1 cellular context compared by ENCODE assay signal in the genomic region with DNA sequence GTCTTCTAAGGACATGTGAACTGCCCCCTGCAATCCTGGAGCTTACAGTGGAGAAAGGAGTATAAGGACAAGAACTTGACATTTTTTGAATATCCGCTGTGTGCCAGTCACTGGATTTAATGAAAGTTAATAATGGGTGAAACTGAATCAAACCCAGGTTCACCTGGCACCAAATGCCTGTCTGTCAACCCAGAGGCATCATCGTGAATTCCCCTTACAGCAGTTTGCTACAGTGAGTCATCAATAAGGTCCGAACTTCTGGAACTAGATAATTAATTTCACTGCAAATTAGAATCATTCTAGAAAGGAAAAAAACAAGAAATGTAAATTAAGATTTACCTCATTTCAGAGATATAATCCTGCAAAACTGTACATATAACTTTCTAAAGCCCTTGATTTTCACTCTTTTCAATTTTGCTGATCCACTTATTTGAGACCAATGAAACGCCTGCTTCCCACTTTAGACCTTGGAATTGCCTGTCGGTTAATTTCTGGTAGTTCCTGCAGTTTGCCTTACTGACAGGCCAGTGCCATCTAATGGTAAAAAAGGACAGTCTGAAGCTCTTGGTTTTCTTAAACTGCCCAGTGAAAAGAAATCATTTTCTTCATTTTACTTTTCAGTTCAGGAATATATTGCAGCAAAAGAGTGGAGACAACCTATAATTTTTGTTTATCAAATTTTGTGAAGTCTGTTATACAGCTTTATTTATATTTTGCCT.
TF ChIP-seq lines count a peak whose summit lies in the region.

No MANE protein-coding gene starts in this region.

TF ChIP-seq in K562, 482 proteins besides CTCF, POLR2A, EP300 and RAD21:
- TF ChIP-seq, protein P1, sequence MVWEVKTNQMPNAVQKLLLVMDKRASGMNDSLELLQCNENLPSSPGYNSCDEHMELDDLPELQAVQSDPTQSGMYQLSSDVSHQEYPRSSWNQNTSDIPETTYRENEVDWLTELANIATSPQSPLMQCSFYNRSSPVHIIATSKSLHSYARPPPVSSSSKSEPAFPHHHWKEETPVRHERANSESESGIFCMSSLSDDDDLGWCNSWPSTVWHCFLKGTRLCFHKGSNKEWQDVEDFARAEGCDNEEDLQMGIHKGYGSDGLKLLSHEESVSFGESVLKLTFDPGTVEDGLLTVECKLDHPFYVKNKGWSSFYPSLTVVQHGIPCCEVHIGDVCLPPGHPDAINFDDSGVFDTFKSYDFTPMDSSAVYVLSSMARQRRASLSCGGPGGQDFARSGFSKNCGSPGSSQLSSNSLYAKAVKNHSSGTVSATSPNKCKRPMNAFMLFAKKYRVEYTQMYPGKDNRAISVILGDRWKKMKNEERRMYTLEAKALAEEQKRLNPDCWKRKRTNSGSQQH (CRISPR knock-in tag; IDR thresholded peaks at IDR 0.05), result no peak
- TF ChIP-seq HDAC6 (IDR thresholded peaks at IDR 0.05; ENCODE audit: low read depth, low read length) (no peak), NR3C1 (CRISPR knock-in tag; IDR thresholded peaks at IDR 0.05) (no peak), CAMTA2 (CRISPR knock-in tag; conservative IDR thresholded peaks at IDR 0.05) (no peak), ZNF766 (CRISPR knock-in tag; conservative IDR thresholded peaks at IDR 0.05) (no peak), ARID2 (IDR thresholded peaks at IDR 0.05) (no peak), PTRF (tag; IDR thresholded peaks at IDR 0.05) (no peak), STAT5B (CRISPR knock-in tag; IDR thresholded peaks at IDR 0.05) (no peak), ZNF133 (CRISPR knock-in tag; IDR thresholded peaks at IDR 0.05) (no peak), MCM2 (IDR thresholded peaks at IDR 0.05; ENCODE audit: low read depth) (no peak)
- TF ChIP-seq, protein P2, sequence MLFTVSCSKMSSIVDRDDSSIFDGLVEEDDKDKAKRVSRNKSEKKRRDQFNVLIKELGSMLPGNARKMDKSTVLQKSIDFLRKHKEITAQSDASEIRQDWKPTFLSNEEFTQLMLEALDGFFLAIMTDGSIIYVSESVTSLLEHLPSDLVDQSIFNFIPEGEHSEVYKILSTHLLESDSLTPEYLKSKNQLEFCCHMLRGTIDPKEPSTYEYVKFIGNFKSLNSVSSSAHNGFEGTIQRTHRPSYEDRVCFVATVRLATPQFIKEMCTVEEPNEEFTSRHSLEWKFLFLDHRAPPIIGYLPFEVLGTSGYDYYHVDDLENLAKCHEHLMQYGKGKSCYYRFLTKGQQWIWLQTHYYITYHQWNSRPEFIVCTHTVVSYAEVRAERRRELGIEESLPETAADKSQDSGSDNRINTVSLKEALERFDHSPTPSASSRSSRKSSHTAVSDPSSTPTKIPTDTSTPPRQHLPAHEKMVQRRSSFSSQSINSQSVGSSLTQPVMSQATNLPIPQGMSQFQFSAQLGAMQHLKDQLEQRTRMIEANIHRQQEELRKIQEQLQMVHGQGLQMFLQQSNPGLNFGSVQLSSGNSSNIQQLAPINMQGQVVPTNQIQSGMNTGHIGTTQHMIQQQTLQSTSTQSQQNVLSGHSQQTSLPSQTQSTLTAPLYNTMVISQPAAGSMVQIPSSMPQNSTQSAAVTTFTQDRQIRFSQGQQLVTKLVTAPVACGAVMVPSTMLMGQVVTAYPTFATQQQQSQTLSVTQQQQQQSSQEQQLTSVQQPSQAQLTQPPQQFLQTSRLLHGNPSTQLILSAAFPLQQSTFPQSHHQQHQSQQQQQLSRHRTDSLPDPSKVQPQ (CRISPR knock-in tag; IDR thresholded peaks at IDR 0.05; ENCODE audit: borderline replicate concordance), result no peak
- TF ChIP-seq, protein P3, sequence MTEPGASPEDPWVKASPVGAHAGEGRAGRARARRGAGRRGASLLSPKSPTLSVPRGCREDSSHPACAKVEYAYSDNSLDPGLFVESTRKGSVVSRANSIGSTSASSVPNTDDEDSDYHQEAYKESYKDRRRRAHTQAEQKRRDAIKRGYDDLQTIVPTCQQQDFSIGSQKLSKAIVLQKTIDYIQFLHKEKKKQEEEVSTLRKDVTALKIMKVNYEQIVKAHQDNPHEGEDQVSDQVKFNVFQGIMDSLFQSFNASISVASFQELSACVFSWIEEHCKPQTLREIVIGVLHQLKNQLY (CRISPR knock-in tag; conservative IDR thresholded peaks at IDR 0.05), result no peak
